In genomic region chr13:101661839-101662238, GRCh38 we compare ENCODE assay signal across 13 cellular contexts.
"Had no signal": no experiment of that assay in that cellular context is flagged by ENCODE, and none has a peak within 500 bp of the region (broad histone marks: within the 10 kb centered on the region; RNA-seq: fewer than 3 reads in every experiment).

No MANE protein-coding gene starts in this region.

- H3K4me1 ChIP-seq: gastrocnemius medialis, left lung, upper lobe of right lung had no signal

- H3K27me3 ChIP-seq: gastrocnemius medialis, left lung, upper lobe of right lung had no signal

- H3K4me3 ChIP-seq: gastrocnemius medialis, left lung, upper lobe of right lung had no signal

- H3K4me1 Mint-ChIP-seq: nephron had no signal

- H3K4me3 Mint-ChIP-seq: activated CD4-positive, alpha-beta memory T cell treated with anti-CD3 and anti-CD28 coated beads for 36 hours; activated T-cell treated with anti-CD3 and anti-CD28 coated beads, Interleukin-2, amount 50 U/mL, for 72 hours; nephron had no signal

- H3K9me3 ChIP-seq: gastrocnemius medialis, left lung, upper lobe of right lung had no signal

- H3K9me3 Mint-ChIP-seq: activated CD4-positive, alpha-beta memory T cell treated with anti-CD3 and anti-CD28 coated beads for 36 hours had no signal

- ATAC-seq: activated T-cell treated with anti-CD3 and anti-CD28 coated beads, Interleukin-2, amount 50 U/mL, for 72 hours; gastrocnemius medialis; left lung; stimulated activated naive CD8-positive, alpha-beta T cell treated with anti-CD3 and anti-CD28 coated beads, Interleukin-15, Interleukin-2, amounts not matched to agents 100 U/mL and 50 U/mL, for 24 hours; upper lobe of right lung had no signal

- H3K36me3 ChIP-seq: gastrocnemius medialis, left lung, upper lobe of right lung had no signal

- H3K27ac ChIP-seq: gastrocnemius medialis, left lung, upper lobe of right lung, VCaP had no signal

- H3K36me3 Mint-ChIP-seq: activated CD4-positive, alpha-beta memory T cell treated with anti-CD3 and anti-CD28 coated beads for 36 hours had no signal

- DNase-seq: activated CD4-positive, alpha-beta memory T cell treated with anti-CD3 and anti-CD28 coated beads for 36 hours; activated T-cell treated with anti-CD3 and anti-CD28 coated beads, Interleukin-2, amount 50 U/mL, for 72 hours; aorta; gastrocnemius medialis; left lung; mesenchymal stem cell; stimulated activated CD4-positive, alpha-beta T cell treated with anti-CD3 and anti-CD28 coated beads, Interleukin-4, amount 100 ng/mL, for 1 hour; stimulated activated CD8-positive, alpha-beta memory T cell treated with anti-CD3 and anti-CD28 coated beads, Interleukin-4, amount 100 ng/mL, for 48 hours; stimulated activated naive CD8-positive, alpha-beta T cell treated with anti-CD3 and anti-CD28 coated beads, Interleukin-15, Interleukin-2, amounts not matched to agents 100 U/mL and 50 U/mL, for 24 hours; T1000; upper lobe of right lung had no signal

- H3K27ac Mint-ChIP-seq: activated CD4-positive, alpha-beta memory T cell treated with anti-CD3 and anti-CD28 coated beads for 36 hours; activated T-cell treated with anti-CD3 and anti-CD28 coated beads, Interleukin-2, amount 50 U/mL, for 72 hours; nephron had no signal
